11 cellular contexts compared by ENCODE assay signal in the genomic region with DNA sequence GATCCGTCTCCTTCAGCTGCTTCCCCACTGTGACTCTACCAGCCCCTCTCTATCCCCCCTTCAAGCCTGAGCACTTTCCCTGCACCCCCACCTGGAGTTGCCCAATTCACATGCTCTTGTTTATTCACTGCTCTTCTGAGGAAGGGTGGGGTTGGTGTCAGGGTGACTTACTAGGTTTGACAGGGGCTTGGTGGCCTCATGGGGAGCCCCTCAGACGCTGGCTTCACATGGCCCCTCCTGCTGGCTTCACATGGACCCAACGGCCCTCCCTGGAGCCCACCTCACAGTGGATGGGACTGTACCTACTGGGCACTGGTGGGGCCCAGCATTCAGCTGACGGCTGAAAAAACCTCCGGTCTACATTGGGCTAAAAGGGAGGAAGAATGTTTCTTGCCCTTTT. TPM values are rescaled to one million over a fixed set of nuclear protein-coding genes. Genes with fewer than 3 reads are reported as not detected.
DNase-seq lines count a peak whose midpoint lies in the region; ATAC-seq and TF ChIP-seq lines count a peak whose summit lies in the region.
"Had no signal": no experiment of that assay in that cellular context is flagged by ENCODE, and none has a peak within 500 bp of the region (broad histone marks: within the 10 kb centered on the region; RNA-seq: fewer than 3 reads in every experiment).

No MANE protein-coding gene starts in this region.

- peak overlapping the region; percentile 76 for H2AK9ac ChIP-seq in IMR-90 (replicated peaks; ENCODE audit: low read depth, low read length, poor library complexity)

- peaks cover 44% of the 10 kb centered on the region for H3K79me2 ChIP-seq in hepatocyte

- H3K27me3 Mint-ChIP-seq in Caco-2 (ENCODE audit: insufficient read depth, unreplicated experiment) = no peaks in the 10 kb centered on the region
- H3K27me3 Mint-ChIP-seq in progenitor cell of endocrine pancreas = no peaks in the 10 kb centered on the region
- H3K27me3 Mint-ChIP-seq in T-helper 17 cell = peaks cover 12% of the 10 kb centered on the region

- H2BK120ac ChIP-seq in IMR-90 (ENCODE audit: low read depth, low read length) = peak overlapping the region; percentile 61

- H3K4me1 ChIP-seq in Caco-2 = peaks cover 33% of the 10 kb centered on the region
- peaks cover 5% of the 10 kb centered on the region for H3K4me1 ChIP-seq in IMR-90 (ENCODE audit: control insufficient read depth, insufficient read depth, low read length)
- H3K4me1 ChIP-seq in hepatocyte (ENCODE audit: insufficient read depth) = peaks cover 21% of the 10 kb centered on the region
- H3K4me1 ChIP-seq: BLaER1 had no signal

- no peak for TF ChIP-seq RAD21 in IMR-90 (IDR thresholded peaks at IDR 0.05; ENCODE audit: low read length)

- POLR2A ChIA-PET in Caco-2 (lab: Charles Lee) = no interaction called here
- POLR2A ChIA-PET in IMR-90 (lab: Charles Lee; ENCODE audit: unreplicated experiment) = no interaction called here

- in situ Hi-C loops in IMR-90 (cut with MboI; ENCODE audit: low sequenced_read_pairs) = loop anchor here (5.0 kb wide), 1 partner anchor 642 kb away; no protein-coding TSS in a partner anchor

- peak overlapping the region; percentile 47 for H3K4ac ChIP-seq in IMR-90 (ENCODE audit: low read depth, low read length)

- intact Hi-C loops in Caco-2 (cut with micrococcal nuclease; ENCODE audit: unreplicated experiment) (loop anchor here (1.0 to 5.0 kb wide), 2 partner anchors 52 to 172 kb away; no protein-coding TSS in a partner anchor), IMR-90 (cut with micrococcal nuclease) (loop anchor here (1.0 to 10.0 kb wide), 5 partner anchors 470 to 697 kb away; no protein-coding TSS in a partner anchor)

- H3K9me3 ChIP-seq in Caco-2 = no peaks in the 10 kb centered on the region
- H3K9me3 ChIP-seq in IMR-90 (ENCODE audit: control insufficient read depth, insufficient read depth, low read length) = no peaks in the 10 kb centered on the region
- H3K9me3 ChIP-seq in hepatocyte (ENCODE audit: low read depth) = no peaks in the 10 kb centered on the region
- no peaks in the 10 kb centered on the region for H3K9me3 ChIP-seq in T-helper 17 cell (ENCODE audit: control insufficient read depth, low read length, poor library complexity, severe bottlenecking)
- H3K9me3 ChIP-seq: BLaER1, MG63, SJSA1 had no signal

- BruUV-seq in Caco-2 (replicated peaks; lab: Mats Ljungman, UMichigan) (no TSS peak), IMR-90 (replicated peaks; lab: Mats Ljungman, UMichigan) (no TSS peak)

- H2AFZ ChIP-seq in IMR-90 (replicated peaks; ENCODE audit: low read length, poor library complexity) (peak overlapping the region; percentile 18), hepatocyte (no peak overlapping the region)

- peak overlapping the region; percentile 94; the same call in 1 of the 3 replicates for H2BK15ac ChIP-seq in IMR-90 (ENCODE audit: low read depth, low read length)

- H3K27ac ChIP-seq in IMR-90 (ENCODE audit: insufficient read depth, low read length) (no peak overlapping the region), hepatocyte (peak overlapping the region; percentile 98)
- H3K27ac ChIP-seq: BLaER1, SJSA1 had no signal

- H3K4me1 Mint-ChIP-seq in Caco-2 (ENCODE audit: low read depth, unreplicated experiment) (peaks cover 21% of the 10 kb centered on the region), progenitor cell of endocrine pancreas (ENCODE audit: low read depth) (peaks cover 29% of the 10 kb centered on the region), T-helper 17 cell (peaks cover 2% of the 10 kb centered on the region)

- CTCF ChIA-PET in Caco-2 (lab: Charles Lee) (interaction anchor here (1.1 to 3.7 kb wide), 2 partner anchors 19 to 31 kb away, joined by 3 to 50 read pairs; no protein-coding TSS in a partner anchor), IMR-90 (lab: Yijun Ruan, JAX) (interaction anchor here (0.6 to 2.2 kb wide), 5 partner anchors 10 to 405 kb away, joined by 3 to 10 read pairs (median 4); no protein-coding TSS in a partner anchor)

- ATAC-seq in IMR-90 (ENCODE audit: low read depth) (no peak), T-helper 17 cell (no peak), HG02884 (IDR thresholded peaks at IDR 0.05; ENCODE audit: unreplicated experiment) (no peak)

- H3K14ac ChIP-seq in IMR-90 (replicated peaks; ENCODE audit: low read depth, low read length) = 0 out of 2 replicates have a peak overlapping the region, but pooled peaks have one; percentile 28

- dilution Hi-C loops in IMR-90 (cut with HindIII; ENCODE audit: low sequenced_read_pairs, unreplicated experiment) = no loop called here

- H2AK5ac ChIP-seq in IMR-90 (ENCODE audit: low read depth, low read length) = peak overlapping the region; percentile 74

- no peak for DNase-seq in Caco-2
- no peak for DNase-seq in IMR-90
- DNase-seq in hepatocyte (ENCODE audit: low spot score) = no peak
- DNase-seq in progenitor cell of endocrine pancreas (ENCODE audit: low spot score, unreplicated experiment) = no peak
- DNase-seq in T-helper 17 cell = no peak
- DNase-seq in erythroblast (lab: John Stamatoyannopoulos, UW) = no peak
- DNase-seq: NCI-H2171 had no signal

- peak overlapping the region in 1 of 2 experiments; percentile 70; a peak in 2 of 4 replicates for H4K8ac ChIP-seq in IMR-90 (ENCODE audit: low read depth in 2 of 2, low read length in 2 of 2)

- TF ChIP-seq CTCF in Caco-2 (IDR thresholded peaks at IDR 0.05; ENCODE audit: insufficient read depth in 1 of 2, low read depth in 1 of 2, low read length in 1 of 2, severe bottlenecking in 1 of 2, unreplicated experiment in 1 of 2) (no peak), IMR-90 (conservative IDR thresholded peaks at IDR 0.05; ENCODE audit: low read depth, low read length) (no peak), hepatocyte (IDR thresholded peaks at IDR 0.05; ENCODE audit: poor library complexity) (no peak), progenitor cell of endocrine pancreas (IDR thresholded peaks at IDR 0.05; ENCODE audit: unreplicated experiment) (no peak)

- H3K36me3 Mint-ChIP-seq in Caco-2 (ENCODE audit: insufficient read depth, unreplicated experiment) (peaks cover 59% of the 10 kb centered on the region), progenitor cell of endocrine pancreas (ENCODE audit: insufficient read depth) (peaks cover 7% of the 10 kb centered on the region), T-helper 17 cell (ENCODE audit: low read depth) (no peaks in the 10 kb centered on the region)

- no peaks in the 10 kb centered on the region for H3K27me3 ChIP-seq in Caco-2 (replicated peaks; ENCODE audit: control insufficient read depth, insufficient read depth, low read length)
- H3K27me3 ChIP-seq in IMR-90 (ENCODE audit: control insufficient read depth, insufficient read depth, low read length) = no peaks in the 10 kb centered on the region
- no peaks in the 10 kb centered on the region for H3K27me3 ChIP-seq in hepatocyte
- H3K27me3 ChIP-seq: BLaER1, MG63, SJSA1 had no signal

- WGBS in IMR-90 (ENCODE audit: extremely low coverage in 2 of 2, insufficient read length in 1 of 2), 2 experiments = no CpG with 5 or more reads among the region's 5 CpGs
- WGBS in hepatocyte (ENCODE audit: low lambda C conversion rate, missing lambda C conversion rate) = 93% methylated on average over 5 of the region's 5 CpGs

- H3K18ac ChIP-seq in IMR-90 (ENCODE audit: low read depth, low read length) = peak overlapping the region; percentile 1; the same call in 1 of the 2 replicates

- H3K36me3 ChIP-seq in Caco-2 (ENCODE audit: control insufficient read depth, insufficient read depth, low read length) (peaks cover 5% of the 10 kb centered on the region; the same call in 1 of the 2 replicates), IMR-90 (ENCODE audit: control insufficient read depth, insufficient read depth, low read length) (no peaks in the 10 kb centered on the region), hepatocyte (replicated peaks; ENCODE audit: insufficient read depth, low read depth) (no peaks in the 10 kb centered on the region)
- H3K36me3 ChIP-seq: BLaER1, MG63, SJSA1 had no signal

- H3K9ac ChIP-seq in IMR-90 (ENCODE audit: low read depth, low read length) = no peak overlapping the region
- H3K9ac ChIP-seq: BLaER1 had no signal

- no peaks in the 10 kb centered on the region for H4K20me1 ChIP-seq in IMR-90 (ENCODE audit: insufficient read depth, low read length)
- H4K20me1 ChIP-seq in hepatocyte (ENCODE audit: insufficient read depth, poor library complexity, severe bottlenecking) = no peaks in the 10 kb centered on the region
- H4K20me1 ChIP-seq: BLaER1 had no signal

- no peak overlapping the region for H3K4me2 ChIP-seq in IMR-90 (ENCODE audit: low read depth, low read length)
- H3K4me2 ChIP-seq in hepatocyte = peak overlapping the region; percentile 75
- H3K4me2 ChIP-seq: BLaER1 had no signal

- H3K23ac ChIP-seq in IMR-90 (ENCODE audit: low read depth, low read length) = no peak overlapping the region

- H3K9me1 ChIP-seq in IMR-90 (ENCODE audit: insufficient read depth, low read length) = no peaks in the 10 kb centered on the region

- H3K4me3 Mint-ChIP-seq in Caco-2 (ENCODE audit: unreplicated experiment) = peak overlapping the region; percentile 89
- no peak overlapping the region for H3K4me3 Mint-ChIP-seq in progenitor cell of endocrine pancreas (ENCODE audit: low read depth)
- H3K4me3 Mint-ChIP-seq in T-helper 17 cell = no peak overlapping the region

- H3K4me3 ChIP-seq in Caco-2 (ENCODE audit: low read depth, low read length) (no peak overlapping the region), IMR-90 (ENCODE audit: insufficient read depth, low read depth, low read length) (no peak overlapping the region), hepatocyte (no peak overlapping the region)
- H3K4me3 ChIP-seq: BLaER1, MG63, SJSA1 had no signal

- H2BK20ac ChIP-seq in IMR-90 (ENCODE audit: low read depth, low read length) = peak overlapping the region; percentile 72

- peak overlapping the region; percentile 58; the same call in 1 of the 2 replicates for H4K91ac ChIP-seq in IMR-90 (ENCODE audit: insufficient read depth, low read depth, low read length)

- H3K9me3 Mint-ChIP-seq in Caco-2 (ENCODE audit: unreplicated experiment) = no peaks in the 10 kb centered on the region
- no peaks in the 10 kb centered on the region for H3K9me3 Mint-ChIP-seq in progenitor cell of endocrine pancreas (ENCODE audit: low read depth)

- peak overlapping the region; percentile 18 for H2BK5ac ChIP-seq in IMR-90 (ENCODE audit: low read depth, low read length, poor library complexity, severe bottlenecking)

- H3K56ac ChIP-seq in IMR-90 (ENCODE audit: extremely low read depth, insufficient read depth, low read length) = no peak overlapping the region

- H3K79me1 ChIP-seq in IMR-90 (ENCODE audit: low read depth in 1 of 2, low read length in 2 of 2) = no peaks in the 10 kb centered on the region

- TF ChIP-seq POLR2A in IMR-90 (IDR thresholded peaks at IDR 0.05; ENCODE audit: low read depth, low read length) (no peak), erythroblast (IDR thresholded peaks at IDR 0.05; ENCODE audit: low read length) (no peak)

- H3K27ac Mint-ChIP-seq in Caco-2 (ENCODE audit: unreplicated experiment) (peak overlapping the region; percentile 99), progenitor cell of endocrine pancreas (peak overlapping the region; percentile 62), T-helper 17 cell (no peak overlapping the region)

- peak overlapping the region; percentile 24 for H4K5ac ChIP-seq in IMR-90 (ENCODE audit: low read depth, low read length)

- H3K9me2 ChIP-seq in hepatocyte (replicated peaks; ENCODE audit: insufficient read depth) = no peaks in the 10 kb centered on the region

RNA-seq across cellular contexts. Expression of gene MRPL33, which starts 16.7 kb away (rescaled TPM):
- total RNA-seq in Caco-2 (2022) = 84.9 and 89.5 TPM in 2 replicates
- 13.3 and 48.6 TPM in 2 replicates for total RNA-seq in IMR-90 (2012; rRNA removed)
- 88.0 and 101 TPM in 2 replicates for polyA plus RNA-seq in IMR-90 (2012; rRNA removed)
- polyA plus RNA-seq in IMR-90 (2012; cell fraction: cytosol; rRNA removed) = 10.5 and 17.0 TPM in 2 replicates
- polyA plus RNA-seq in IMR-90 (2012; cell fraction: nucleus; rRNA removed; ENCODE audit: low replicate concordance) = 2.6 and 31.4 TPM in 2 replicates
- 148 and 206 TPM in 2 replicates for total RNA-seq in hepatocyte
- 311 and 315 TPM in 2 replicates for polyA plus RNA-seq in hepatocyte
- total RNA-seq in progenitor cell of endocrine pancreas = 59.7 and 63.3 TPM in 2 replicates
- 10 to 100 TPM; 24.6 to 38.9 TPM for total RNA-seq in T-helper 17 cell
